29 cellular contexts compared by ENCODE assay signal in genomic region chr1:66596191-66596590, GRCh38.
"Had no signal": no experiment of that assay in that cellular context is flagged by ENCODE, and none has a peak within 500 bp of the region (broad histone marks: within the 10 kb centered on the region; RNA-seq: fewer than 3 reads in every experiment).

No MANE protein-coding gene starts in this region.

- H2AFZ ChIP-seq: hepatocyte, neural progenitor cell had no signal

- H3K4me3 ChIP-seq: hepatocyte, lower lobe of right lung, neural progenitor cell, ovary, right atrium auricular region, right lobe of liver, smooth muscle cell, tibial nerve, uterus had no signal

- H3K27me3 ChIP-seq: hepatocyte, neural progenitor cell, neutrophil, ovary, right atrium auricular region, right lobe of liver, tibial nerve, uterus had no signal

- H3K4me1 ChIP-seq: lower lobe of right lung, neural progenitor cell, right lobe of liver, tibial nerve, uterus had no signal

- ATAC-seq: left cardiac atrium; left lobe of liver; lower lobe of right lung; natural killer cell; right lobe of liver; stimulated activated memory B cell treated with anti-CD40 and anti-IgM and Interleukin-4, amounts not matched to agents 10 μg/mL and 1 μg/mL and 100 μg/mL, for 72 hours had no signal

- H3K4me3 Mint-ChIP-seq: naive B cell; natural killer cell; nephron progenitor cell; neural progenitor cell; stimulated activated memory B cell treated with anti-CD40 and anti-IgM and Interleukin-4, amounts not matched to agents 10 μg/mL and 1 μg/mL and 100 μg/mL, for 72 hours; stimulated activated naive CD8-positive, alpha-beta T cell treated with anti-CD3 and anti-CD28 coated beads, Interleukin-15, Interleukin-2, amounts not matched to agents 100 ng/mL and 50 ng/mL, for 24 hours; type B pancreatic cell had no signal

- H3K36me3 ChIP-seq: lower lobe of right lung, neural progenitor cell, neutrophil, ovary, right atrium auricular region, right lobe of liver, tibial nerve, uterus had no signal

- H3K36me3 Mint-ChIP-seq: natural killer cell; neural progenitor cell; stimulated activated memory B cell treated with anti-CD40 and anti-IgM and Interleukin-4, amounts not matched to agents 10 μg/mL and 1 μg/mL and 100 μg/mL, for 72 hours; type B pancreatic cell had no signal

- DNase-seq: islet precursor cell; kidney glomerular epithelial cell; left cardiac atrium; lower lobe of right lung; mammary epithelial cell; mesenchymal stem cell; naive B cell; natural killer cell; nephron progenitor cell; occipital lobe; ovary; right lobe of liver; stimulated activated CD4-positive, alpha-beta T cell treated with anti-CD3 and anti-CD28 coated beads, Interleukin-1b, Interleukin-23, amount 100 ng/mL, for 48 hours; stimulated activated CD4-positive, alpha-beta T cell treated with anti-CD3 and anti-CD28 coated beads, Interleukin-2, amount 100 ng/mL, for 48 hours; stimulated activated CD4-positive, alpha-beta T cell treated with anti-CD3 and anti-CD28 coated beads, Interleukin-4, amount 100 ng/mL, for 4 hours; stimulated activated CD8-positive, alpha-beta memory T cell treated with anti-CD3 and anti-CD28 coated beads, Interleukin-4, amount 100 ng/mL, for 48 hours; substantia nigra; uterus had no signal

- H3K27ac Mint-ChIP-seq: naive B cell; natural killer cell; nephron progenitor cell; neural progenitor cell; progenitor cell of endocrine pancreas; stimulated activated memory B cell treated with anti-CD40 and anti-IgM and Interleukin-4, amounts not matched to agents 10 μg/mL and 1 μg/mL and 100 μg/mL, for 72 hours; stimulated activated naive CD8-positive, alpha-beta T cell treated with anti-CD3 and anti-CD28 coated beads, Interleukin-15, Interleukin-2, amounts not matched to agents 100 ng/mL and 50 ng/mL, for 24 hours; type B pancreatic cell had no signal

- H3K79me2 ChIP-seq: hepatocyte had no signal

- H3K9me3 Mint-ChIP-seq: natural killer cell, neural progenitor cell, type B pancreatic cell had no signal

- H3K4me1 Mint-ChIP-seq: naive B cell; natural killer cell; stimulated activated memory B cell treated with anti-CD40 and anti-IgM and Interleukin-4, amounts not matched to agents 10 μg/mL and 1 μg/mL and 100 μg/mL, for 72 hours had no signal

- H3K9me3 ChIP-seq: lower lobe of right lung, neutrophil, ovary, right lobe of liver, uterus had no signal

- H3K27me3 Mint-ChIP-seq: progenitor cell of endocrine pancreas, type B pancreatic cell had no signal

- H3K27ac ChIP-seq: hepatocyte, lower lobe of right lung, neural progenitor cell, neutrophil, ovary, right atrium auricular region, right lobe of liver, tibial nerve, uterus had no signal

- H3K9ac ChIP-seq: neural progenitor cell had no signal

- H3K4me2 ChIP-seq: hepatocyte, neural progenitor cell, smooth muscle cell had no signal
